8 cellular contexts compared by ENCODE assay signal in the genomic region with DNA sequence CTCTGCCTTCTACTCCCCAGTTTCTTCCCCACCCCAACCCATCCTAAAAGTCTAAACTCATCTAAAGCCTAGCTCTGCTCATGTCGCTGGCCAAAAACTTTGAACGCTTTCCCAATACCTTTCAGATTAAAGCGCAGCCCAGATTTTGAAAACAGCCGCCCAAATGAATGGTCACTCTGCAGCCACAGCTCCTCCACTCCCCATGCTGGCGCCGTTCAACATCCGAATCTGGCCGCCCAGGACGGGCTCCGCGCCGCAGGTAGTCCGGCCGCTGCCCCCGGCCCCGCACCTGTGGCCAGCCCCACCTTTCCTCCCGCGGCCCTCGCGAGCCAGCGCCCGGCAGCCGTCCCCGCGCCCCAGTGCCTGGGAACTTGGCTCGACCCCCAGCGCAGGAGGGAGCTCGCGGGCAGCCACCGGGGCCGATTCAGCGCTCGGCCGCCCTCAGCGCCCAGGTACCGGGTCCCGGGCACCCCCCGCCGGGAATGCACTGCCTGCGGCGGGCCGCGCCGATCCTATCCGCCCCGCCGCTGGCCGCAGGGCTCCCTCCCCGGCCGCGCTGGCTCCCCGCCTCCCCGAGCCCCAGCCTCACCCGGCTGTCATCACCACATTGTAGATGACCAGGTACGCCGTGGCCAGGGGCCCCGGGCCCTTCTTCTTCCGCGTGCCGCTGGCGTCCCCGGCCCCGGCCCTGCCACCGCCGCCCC. TPM values are rescaled to one million over a fixed set of nuclear protein-coding genes. Genes with fewer than 3 reads are reported as not detected.
DNase-seq lines count a peak whose midpoint lies in the region; ATAC-seq, FAIRE-seq and TF ChIP-seq lines count a peak whose summit lies in the region.

No MANE protein-coding gene starts in this region.

- H3K9me3 Mint-ChIP-seq in central memory CD8-positive, alpha-beta T cell: no peaks in the 10 kb centered on the region

- H3K4me3 ChIP-seq in AG10803 (ENCODE audit: low read length): peak overlapping the region; percentile 66
- peak overlapping the region; percentile 87 for H3K4me3 ChIP-seq in OCI-LY3 (ENCODE audit: low read length)
- H3K4me3 ChIP-seq in HepG2 (replicated peaks in 1 of 3; ENCODE audit: insufficient read depth in 1 of 3, low read depth in 2 of 3, low read length in 3 of 3): peak overlapping the region; percentile 89 to 98 (median 91)
- H3K4me3 ChIP-seq in stomach smooth muscle (ENCODE audit: low read length in 2 of 2): peak overlapping the region; percentile 69 to 97

- peaks cover 16% of the 10 kb centered on the region; the same call in 1 of the 2 replicates for H3K4me1 ChIP-seq in OCI-LY3 (ENCODE audit: low read length)
- H3K4me1 ChIP-seq in HepG2 (ENCODE audit: insufficient read depth, low read length): peaks cover 45% of the 10 kb centered on the region
- H3K4me1 ChIP-seq in stomach smooth muscle (ENCODE audit: control insufficient read depth, insufficient read depth, low read length): peaks cover 18% of the 10 kb centered on the region

- TF ChIP-seq EP300 in HepG2 (IDR thresholded peaks at IDR 0.05; ENCODE audit: low read depth in 2 of 2, low read length in 2 of 2) (no peak), HepG2 (CRISPR knock-in tag; IDR thresholded peaks at IDR 0.05; ENCODE audit: borderline replicate concordance) (no peak)

- H3K79me2 ChIP-seq in OCI-LY3 (ENCODE audit: low read length): peaks cover 35% of the 10 kb centered on the region
- peaks cover 56% of the 10 kb centered on the region for H3K79me2 ChIP-seq in HepG2 (ENCODE audit: insufficient read depth, low read length)

- H3K4me2 ChIP-seq in OCI-LY3 (ENCODE audit: low read length) (peak overlapping the region; percentile 80), HepG2 (ENCODE audit: low read depth, low read length) (peak overlapping the region; percentile 89)

- WGBS in HepG2 (ENCODE audit: low lambda C conversion rate): 2% methylated on average over 22 of the region's 65 CpGs

- no peak for DNase-seq in AG10803 (ENCODE audit: low read depth)
- DNase-seq in central memory CD8-positive, alpha-beta T cell (ENCODE audit: low spot score in 2 of 2): no peak
- no peak for DNase-seq in HepG2 (ENCODE audit: low spot score)
- DNase-seq in SIG-M5 (lab: John Stamatoyannopoulos, UW): no peak

- TF ChIP-seq RAD21 in HepG2 (CRISPR knock-in tag; IDR thresholded peaks at IDR 0.05): peak; percentile 79

- peak overlapping the region; percentile 55 for H2AFZ ChIP-seq in OCI-LY3 (ENCODE audit: low read depth, low read length)
- no peak overlapping the region for H2AFZ ChIP-seq in HepG2 (ENCODE audit: low read length)

- peak overlapping the region; percentile 19 for H3K27ac Mint-ChIP-seq in central memory CD8-positive, alpha-beta T cell (ENCODE audit: low read depth)

- peak overlapping the region; percentile 33 for H3K27ac ChIP-seq in OCI-LY3 (ENCODE audit: low read length)
- H3K27ac ChIP-seq in HepG2 (ENCODE audit: extremely low read length, insufficient read depth, low read length): peak overlapping the region; percentile 97
- H3K27ac ChIP-seq in stomach smooth muscle (ENCODE audit: low read length): peak overlapping the region; percentile 91

- no TSS peak for BruUV-seq in HepG2 (replicated peaks; lab: Mats Ljungman, UMichigan)

- no peaks in the 10 kb centered on the region for H3K27me3 Mint-ChIP-seq in central memory CD8-positive, alpha-beta T cell

- no peak for TF ChIP-seq POLR2A in HepG2 (IDR thresholded peaks at IDR 0.05; ENCODE audit: insufficient read depth in 1 of 2, low read depth in 2 of 2, low read length in 2 of 2)

- H3K36me3 Mint-ChIP-seq in central memory CD8-positive, alpha-beta T cell (ENCODE audit: insufficient read depth): peaks cover 22% of the 10 kb centered on the region

- H3K4me1 Mint-ChIP-seq in central memory CD8-positive, alpha-beta T cell: peaks cover 4% of the 10 kb centered on the region

- H4K20me1 ChIP-seq in OCI-LY3 (ENCODE audit: insufficient read depth, low read length): no peaks in the 10 kb centered on the region
- no peaks in the 10 kb centered on the region for H4K20me1 ChIP-seq in HepG2 (ENCODE audit: insufficient read depth, low read length)

- in situ Hi-C loops in HepG2 (cut with HindIII; ENCODE audit: extremely low pct_ligation_motif_present, low pct_unique_long_range_greater_than_20kb): no loop called here

- no peak for FAIRE-seq in HepG2 (lab: Jason Lieb, UNC)

- H3K9me3 ChIP-seq in OCI-LY3 (ENCODE audit: insufficient read depth, low read length) (peaks cover 8% of the 10 kb centered on the region), HepG2 (ENCODE audit: low read length) (0 out of 2 replicates have a peak, but pooled peaks cover under 1% of the 10 kb centered on the region), stomach smooth muscle (ENCODE audit: control insufficient read depth in 2 of 2, low read length in 2 of 2) (no peaks in the 10 kb centered on the region)

- peak; percentile 8 for ATAC-seq in GM18499 (IDR thresholded peaks at IDR 0.05; ENCODE audit: insufficient read depth, unreplicated experiment)
- ATAC-seq in HG02870 (IDR thresholded peaks at IDR 0.05; ENCODE audit: unreplicated experiment): peak; percentile 30
- ATAC-seq in central memory CD8-positive, alpha-beta T cell (replicated peaks; ENCODE audit: extremely low read depth, poor library complexity, severe bottlenecking): peak; percentile 13
- ATAC-seq in HepG2: peak; percentile 66

- TF ChIP-seq CTCF in AG10803 (conservative IDR thresholded peaks at IDR 0.05; ENCODE audit: low read length) (0 out of 2 replicates have a peak, but pooled peaks have one; percentile 4), OCI-LY3 (IDR thresholded peaks at IDR 0.05; ENCODE audit: low read depth, low read length) (peak; percentile 13), HepG2 (CRISPR knock-in tag; IDR thresholded peaks at IDR 0.05) (peak; percentile 63)

- peaks cover 25% of the 10 kb centered on the region for H3K36me3 ChIP-seq in OCI-LY3 (replicated peaks; ENCODE audit: low read depth, low read length)
- H3K36me3 ChIP-seq in HepG2 (replicated peaks in 1 of 2; ENCODE audit: control insufficient read depth in 1 of 2, insufficient read depth in 2 of 2, low read length in 2 of 2): peaks cover 5 to 9% of the 10 kb centered on the region in 2 experiments; a peak in 3 of 5 replicates
- peaks cover 3 to 11% of the 10 kb centered on the region in 2 donors for H3K36me3 ChIP-seq in stomach smooth muscle (ENCODE audit: control insufficient read depth in 2 of 2, insufficient read depth in 2 of 2, low read length in 2 of 2)

- no peak overlapping the region for H3K4me3 Mint-ChIP-seq in central memory CD8-positive, alpha-beta T cell

- CTCF ChIA-PET in HepG2 (lab: Yijun Ruan, JAX; ENCODE audit: low intra/inter-chr PET ratio, low total read pairs): interaction anchor here (2.1 kb wide), 1 partner anchor 58 kb away, joined by 12 read pairs; no protein-coding TSS in a partner anchor

- peak overlapping the region; percentile 77 for H3K9ac ChIP-seq in OCI-LY3 (ENCODE audit: low read length)
- H3K9ac ChIP-seq in HepG2 (ENCODE audit: insufficient read depth, low read depth, low read length): peak overlapping the region; percentile 93
- H3K9ac ChIP-seq in stomach smooth muscle (ENCODE audit: low read length in 2 of 2): peak overlapping the region; percentile 69 to 80

- no peaks in the 10 kb centered on the region for H3K27me3 ChIP-seq in OCI-LY3 (ENCODE audit: low read depth, low read length)
- H3K27me3 ChIP-seq in HepG2 (ENCODE audit: control insufficient read depth in 1 of 2, insufficient read depth in 2 of 2, low read length in 2 of 2): no peaks in the 10 kb centered on the region; a peak in 1 of 5 replicates
- no peaks in the 10 kb centered on the region for H3K27me3 ChIP-seq in stomach smooth muscle (ENCODE audit: control insufficient read depth in 1 of 2, insufficient read depth in 2 of 2, low read length in 2 of 2)

- POLR2A ChIA-PET in HepG2 (lab: Yijun Ruan, JAX): interaction anchor here (1.0 to 7.6 kb wide), 5 partner anchors 18 to 58 kb away, joined by 3 to 88 read pairs (median 4); no protein-coding TSS in a partner anchor

- intact Hi-C loops in HepG2 (cut with micrococcal nuclease; ENCODE audit: unreplicated experiment): no loop called here

TF ChIP-seq in HepG2, 621 proteins besides CTCF, POLR2A, EP300 and RAD21 (continues in another document):
- TF ChIP-seq ASH2L (IDR thresholded peaks at IDR 0.05; ENCODE audit: insufficient read length, low read depth, low read length): peak; percentile 60
- no peak for TF ChIP-seq SP2 (CRISPR knock-in tag; IDR thresholded peaks at IDR 0.05)
- 0 out of 2 replicates have a peak, but pooled peaks have one; percentile 81 for TF ChIP-seq ARID2 (CRISPR knock-in tag; IDR thresholded peaks at IDR 0.05; ENCODE audit: borderline replicate concordance)
- 0 out of 2 replicates have a peak, but pooled peaks have one; percentile 34 for TF ChIP-seq ZNF34 (CRISPR knock-in tag; IDR thresholded peaks at IDR 0.05; ENCODE audit: borderline replicate concordance)
- peak; percentile 67; the same call in 1 of the 2 replicates for TF ChIP-seq ZSCAN25 (CRISPR knock-in tag; IDR thresholded peaks at IDR 0.05)
- peak; percentile 19; the same call in 1 of the 2 replicates for TF ChIP-seq NRL (CRISPR knock-in tag; IDR thresholded peaks at IDR 0.05; ENCODE audit: borderline replicate concordance)
- peak; percentile 71; the same call in 1 of the 2 replicates for TF ChIP-seq KDM5A (IDR thresholded peaks at IDR 0.05; ENCODE audit: borderline replicate concordance, low read length)

RNA-seq across cellular contexts. Expression of gene HACD2, which starts 0.4 kb away (rescaled TPM):
- 36.0 and 47.0 TPM in 2 replicates for total RNA-seq in HepG2 (2016; rRNA removed; fragmentation: Illumina TruSeq; extraction: Trizol)
- 4.5 and 4.6 TPM in 2 replicates for total RNA-seq in HepG2 (2016; cell fraction: cytosol; rRNA removed; fragmentation: Illumina TruSeq; extraction: Trizol; ENCODE audit: low read depth)
- 37.8 and 46.8 TPM in 2 replicates for total RNA-seq in HepG2 (2016; cell fraction: insoluble cytoplasmic fraction; rRNA removed; fragmentation: Illumina TruSeq; extraction: Trizol)
- 18.0 and 20.6 TPM in 2 replicates for total RNA-seq in HepG2 (2016; cell fraction: membrane; rRNA removed; fragmentation: Illumina TruSeq; extraction: Trizol)
- total RNA-seq in HepG2 (2016; cell fraction: nucleus; rRNA removed; fragmentation: Illumina TruSeq; extraction: Trizol): 59.2 and 72.7 TPM in 2 replicates
- 40.3 and 50.4 TPM in 2 replicates for polyA plus RNA-seq in HepG2 (2011; rRNA removed)
- polyA plus RNA-seq in HepG2 (2011; cell fraction: cytosol; rRNA removed): 21.2 and 36.3 TPM in 2 replicates
- polyA plus RNA-seq in HepG2 (2011; cell fraction: nucleus; rRNA removed): 10.3 and 13.9 TPM in 2 replicates
- polyA plus RNA-seq in HepG2 (2012): 27.7 and 29.5 TPM in 2 replicates
- 2.4 and 2.8 TPM in 2 replicates for polyA plus RNA-seq in HepG2 (2016; cell fraction: cytosol; fragmentation: Illumina TruSeq; extraction: Trizol; ENCODE audit: low read depth)
- polyA plus RNA-seq in HepG2 (2016; cell fraction: insoluble cytoplasmic fraction; fragmentation: Illumina TruSeq; extraction: Trizol; ENCODE audit: low read depth): 37.0 and 37.7 TPM in 2 replicates
- polyA plus RNA-seq in HepG2 (2016; cell fraction: membrane; fragmentation: Illumina TruSeq; extraction: Trizol; ENCODE audit: low read depth): 8.1 and 8.5 TPM in 2 replicates
- polyA plus RNA-seq in HepG2 (2016; cell fraction: nucleus; fragmentation: Illumina TruSeq; extraction: Trizol; ENCODE audit: insufficient read depth, low read depth): 89.7 and 91.1 TPM in 2 replicates
- polyA minus RNA-seq in HepG2 (2011; rRNA and poly(A)+ RNA removed; ENCODE audit: low replicate concordance): 77.4 and 153 TPM in 2 replicates
- 34.3 and 34.9 TPM in 2 replicates for polyA minus RNA-seq in HepG2 (2011; cell fraction: cytosol; rRNA and poly(A)+ RNA removed)
- polyA minus RNA-seq in HepG2 (2011; cell fraction: nucleus; rRNA and poly(A)+ RNA removed): 29.0 and 33.9 TPM in 2 replicates

Comparison
In these comparisons a context has a peak if more than half of its experiments do, and no peak if none do; other contexts are left out.
1. CTCF ChIP-seq: peak in every context shown above with its lines; median percentile 63 in HepG2; 13 in OCI-LY3; 4 in AG10803.
2. ATAC-seq: peak in every context shown above with its lines; median percentile 66 in HepG2; 30 in HG02870; 13 in central memory CD8-positive, alpha-beta T cell; 8 in GM18499.
3. H3K27ac ChIP-seq: peak in every context shown above with its lines; median percentile 97 in HepG2; 91 in stomach smooth muscle; 33 in OCI-LY3.